In genomic region chr4:69524708-69525107, GRCh38 we compare ENCODE assay signal across 32 cellular contexts. TPM values are rescaled to one million over a fixed set of nuclear protein-coding genes. Genes with fewer than 3 reads are reported as not detected.
A peak's percentile ranks its signal among the peaks of the same experiment; 100 is the strongest.
DNase-seq lines count a peak whose midpoint lies in the region; ATAC-seq and TF ChIP-seq lines count a peak whose summit lies in the region.
"Had no signal": no experiment of that assay in that cellular context is flagged by ENCODE, and none has a peak within 500 bp of the region (broad histone marks: within the 10 kb centered on the region; RNA-seq: fewer than 3 reads in every experiment).

No MANE protein-coding gene starts in this region.

- no peak overlapping the region for H3K4me2 ChIP-seq in mesendoderm (ENCODE audit: low read length)

- H2AK5ac ChIP-seq in mesendoderm (ENCODE audit: low read length), result no peak overlapping the region

- H3K23ac ChIP-seq in mesendoderm (ENCODE audit: low read length), result no peak overlapping the region

- H2BK15ac ChIP-seq in mesendoderm (replicated peaks; ENCODE audit: low read depth), result no peak overlapping the region

- ATAC-seq in upper lobe of left lung (ENCODE audit: low FRiP score in 2 of 2) (no peak), GM21737 (IDR thresholded peaks at IDR 0.05; ENCODE audit: unreplicated experiment) (no peak)
- ATAC-seq: activated CD8-positive, alpha-beta T cell treated with anti-CD3 and anti-CD28 coated beads for 36 hours; gastroesophageal sphincter; lower lobe of right lung; natural killer cell; pancreas; stimulated activated memory B cell treated with anti-CD40 and anti-IgM and Interleukin-4, amounts not matched to agents 10 μg/mL and 1 μg/mL and 100 μg/mL, for 72 hours; upper lobe of right lung had no signal

- TF ChIP-seq POLR2A in upper lobe of left lung (IDR thresholded peaks at IDR 0.05), result no peak

- H3K79me1 ChIP-seq in mesendoderm (ENCODE audit: low read length), result no peaks in the 10 kb centered on the region

- H3K9ac ChIP-seq in HUES48 (ENCODE audit: low read depth, low read length), result no peak overlapping the region
- no peak overlapping the region for H3K9ac ChIP-seq in mesendoderm (ENCODE audit: low read length)

- no peak overlapping the region for H4K8ac ChIP-seq in mesendoderm (ENCODE audit: low read depth, low read length)

- no peaks in the 10 kb centered on the region for H3K36me3 ChIP-seq in HUES48 (ENCODE audit: control insufficient read depth, insufficient read depth, low read length)
- no peaks in the 10 kb centered on the region for H3K36me3 ChIP-seq in mesendoderm (ENCODE audit: control insufficient read depth, insufficient read depth, low read length)
- H3K36me3 ChIP-seq in upper lobe of left lung, result no peaks in the 10 kb centered on the region
- H3K36me3 ChIP-seq: esophagus squamous epithelium, gastroesophageal sphincter, lower lobe of right lung, pancreas, SJCRH30, upper lobe of right lung had no signal

- TF ChIP-seq EP300 in upper lobe of left lung (IDR thresholded peaks at IDR 0.05), result no peak

- no peak overlapping the region for H2BK5ac ChIP-seq in mesendoderm (ENCODE audit: low read length)

- H3K4me3 ChIP-seq in HUES48 (ENCODE audit: low read depth, low read length) (no peak overlapping the region), astrocyte of the cerebellum (ENCODE audit: low read depth, low read length) (no peak overlapping the region), mesendoderm (ENCODE audit: low read length) (no peak overlapping the region), upper lobe of left lung (no peak overlapping the region)
- H3K4me3 ChIP-seq: esophagus squamous epithelium, gastroesophageal sphincter, lower lobe of right lung, pancreas, SJCRH30, upper lobe of right lung had no signal

- no CpG with 5 or more reads among the region's 1 CpG for WGBS in mesendoderm (ENCODE audit: extremely low coverage, insufficient coverage, low lambda C conversion rate)
- WGBS in upper lobe of left lung, 2 donors, result 75 to 83% methylated on average over 1 of the region's 1 CpG

- H3K9me3 ChIP-seq in HUES48 (ENCODE audit: control insufficient read depth, insufficient read depth, low read length) (peaks cover 16% of the 10 kb centered on the region), upper lobe of left lung (peaks cover 0 to 14% (median 0%) of the 10 kb centered on the region in 4 donors)
- H3K9me3 ChIP-seq: esophagus squamous epithelium, lower lobe of right lung, pancreas, SJCRH30, upper lobe of right lung had no signal

- H3K79me2 ChIP-seq in mesendoderm (ENCODE audit: control insufficient read depth, insufficient read depth, low read length), result no peaks in the 10 kb centered on the region

- H3K27ac ChIP-seq in HUES48 (ENCODE audit: low read depth, low read length) (peak overlapping the region; percentile 79), mesendoderm (ENCODE audit: low read depth, low read length) (no peak overlapping the region), upper lobe of left lung (no peak overlapping the region)
- H3K27ac ChIP-seq: esophagus squamous epithelium, gastroesophageal sphincter, lower lobe of right lung, pancreas, SJCRH30, upper lobe of right lung had no signal

- H2BK120ac ChIP-seq in mesendoderm (ENCODE audit: low read depth, low read length), result no peak overlapping the region

- H3K27me3 ChIP-seq in HUES48 (ENCODE audit: control insufficient read depth, insufficient read depth, low read length) (no peaks in the 10 kb centered on the region), mesendoderm (ENCODE audit: insufficient read depth, low read length, poor library complexity) (no peaks in the 10 kb centered on the region), upper lobe of left lung (no peaks in the 10 kb centered on the region)
- H3K27me3 ChIP-seq: esophagus squamous epithelium, pancreas, SJCRH30, upper lobe of right lung had no signal

- DNase-seq in NCI-H1436 (lab: John Stamatoyannopoulos, UW), result peak; percentile 32
- peak; percentile 67 for DNase-seq in astrocyte of the cerebellum (ENCODE audit: low read depth)
- DNase-seq in mesendoderm, result peak; percentile 46
- DNase-seq in upper lobe of left lung, result no peak
- DNase-seq in MV-4-11 (lab: John Stamatoyannopoulos, UW), result no peak
- DNase-seq: activated CD4-positive, CD25-positive, alpha-beta regulatory T cell treated with anti-CD3 and anti-CD28 coated beads, Interleukin-2, amount 50 U/mL, for 72 hours; activated CD8-positive, alpha-beta T cell treated with anti-CD3 and anti-CD28 coated beads for 36 hours; aorta; Calu3; central memory CD4-positive, alpha-beta T cell; DND-41; esophagus squamous epithelium; H7; islet precursor cell; KG1; lower lobe of right lung; natural killer cell; NCI-H187; NCI-H524 treated with DMSO at 0.1 percent for 48 hours; pancreas; retina; SJCRH30; stimulated activated CD4-positive, alpha-beta T cell treated with anti-CD3 and anti-CD28 coated beads, Interleukin-12 subunit alpha, Interleukin-12 subunit beta, amount 100 ng/mL, for 4 hours; stimulated activated CD4-positive, alpha-beta T cell treated with anti-CD3 and anti-CD28 coated beads, Interleukin-4, amount 100 ng/mL, for 24 hours; upper lobe of right lung had no signal

- H3K18ac ChIP-seq in mesendoderm (ENCODE audit: low read length), result no peak overlapping the region

- in situ Hi-C loops in astrocyte of the cerebellum (cut with HindIII; ENCODE audit: low sequenced_read_pairs), result no loop called here

- H3K4me1 ChIP-seq in HUES48 (ENCODE audit: control insufficient read depth, insufficient read depth, low read length) (peaks cover 29% of the 10 kb centered on the region), mesendoderm (ENCODE audit: control insufficient read depth, low read depth, low read length) (no peaks in the 10 kb centered on the region), upper lobe of left lung (no peaks in the 10 kb centered on the region)
- H3K4me1 ChIP-seq: esophagus squamous epithelium, gastroesophageal sphincter, lower lobe of right lung, pancreas, upper lobe of right lung had no signal

- no peak overlapping the region for H3K4ac ChIP-seq in mesendoderm (ENCODE audit: low read depth, low read length)

- TF ChIP-seq CTCF in astrocyte of the cerebellum (IDR thresholded peaks at IDR 0.05; ENCODE audit: low read depth, low read length, missing control alignments) (no peak), upper lobe of left lung (IDR thresholded peaks at IDR 0.05) (no peak)

- H4K5ac ChIP-seq in mesendoderm (ENCODE audit: low read length), result no peak overlapping the region

- no peak overlapping the region for H3K56ac ChIP-seq in mesendoderm (ENCODE audit: low read length)

RNA-seq across cellular contexts. Expression of gene UGT2B4, which starts 29.0 kb away (rescaled TPM):
- 0.04 TPM for polyA plus RNA-seq in mesendoderm (2013, experiment 1 of 2)
- polyA plus RNA-seq in mesendoderm (2013, experiment 2 of 2), result 0.20 TPM
- 1 to 10 TPM in 1 of 6 donors, under 1 TPM in 2, not detected in 3; 0.24 to 1.8 (median 0.74) TPM for total RNA-seq in upper lobe of left lung
- total RNA-seq: activated CD8-positive, alpha-beta T cell treated with anti-CD3 and anti-CD28 coated beads for 36 hours; aorta; Calu3; esophagus squamous epithelium; gastroesophageal sphincter; H7; HT1080; lower lobe of right lung; mononuclear cell; natural killer cell; upper lobe of right lung had no signal
- polyA plus RNA-seq: aorta, CD14-positive monocyte had no signal

Comparison
In these comparisons a context has a peak if more than half of its experiments do, and no peak if none do; other contexts are left out.
1. DNase-seq: peak in NCI-H1436 (single experiment), astrocyte of the cerebellum (single experiment) and mesendoderm (single experiment); none in upper lobe of left lung (0 of 2) and MV-4-11 (single experiment).